In genomic region chr7:131505636-131506557, GRCh38 we compare ENCODE assay signal across 26 cellular contexts.
"Had no signal": no experiment of that assay in that cellular context is flagged by ENCODE, and none has a peak within 500 bp of the region (broad histone marks: within the 10 kb centered on the region; RNA-seq: fewer than 3 reads in every experiment).

No MANE protein-coding gene starts in this region.

- FAIRE-seq: colon, frontal cortex, pancreas, urothelium cell line had no signal

- H3K9me3 ChIP-seq: left ventricle myocardium inferior, lower lobe of right lung, pancreas, testis, tibial artery had no signal

- ATAC-seq: lower lobe of right lung; naive thymus-derived CD8-positive, alpha-beta T cell; sciatic nerve; stimulated activated effector memory CD8-positive, alpha-beta T cell treated with anti-CD3 and anti-CD28 coated beads, Interleukin-12 subunit alpha, Interleukin-12 subunit beta, amount 100 ng/mL, for 72 hours; stimulated activated naive CD8-positive, alpha-beta T cell treated with anti-CD3 and anti-CD28 coated beads, Interleukin-15, Interleukin-2, amounts not matched to agents 100 U/mL and 50 U/mL, for 24 hours had no signal

- H3K27me3 ChIP-seq: dorsolateral prefrontal cortex, pancreas, testis had no signal

- DNase-seq: effector CD4-positive, alpha-beta T cell; hypothalamus; immature natural killer cell; islet precursor cell; kidney glomerular epithelial cell; left colon; left ventricle myocardium inferior; lower lobe of right lung; naive thymus-derived CD8-positive, alpha-beta T cell; nephron progenitor cell; occipital lobe; retina; stimulated activated CD4-positive, alpha-beta T cell treated with anti-CD3 and anti-CD28 coated beads, Interleukin-12 subunit alpha, Interleukin-12 subunit beta, amount 100 ng/mL, for 4 hours; stimulated activated CD4-positive, alpha-beta T cell treated with anti-CD3 and anti-CD28 coated beads, Interleukin-2, amount 100 ng/mL, for 24 hours; stimulated activated CD4-positive, alpha-beta T cell treated with anti-CD3 and anti-CD28 coated beads, Interleukin-4, amount 100 ng/mL, for 24 hours; stimulated activated naive CD8-positive, alpha-beta T cell treated with anti-CD3 and anti-CD28 coated beads, Interleukin-15, Interleukin-2, amounts not matched to agents 100 U/mL and 50 U/mL, for 24 hours; tibial artery had no signal

- H3K4me3 ChIP-seq: dorsolateral prefrontal cortex, left ventricle myocardium inferior, lower lobe of right lung, pancreas, smooth muscle cell, testis, tibial artery had no signal

- H3K4me2 ChIP-seq: smooth muscle cell had no signal

- H3K27ac ChIP-seq: lower lobe of right lung, pancreas, testis, tibial artery had no signal
